29 cellular contexts compared by ENCODE assay signal in genomic region chr17:21378553-21378952, GRCh38. TPM values are rescaled to one million over a fixed set of nuclear protein-coding genes. Genes with fewer than 3 reads are reported as not detected.
DNase-seq lines count a peak whose midpoint lies in the region; ATAC-seq, FAIRE-seq and TF ChIP-seq lines count a peak whose summit lies in the region.
"Had no signal": no experiment of that assay in that cellular context is flagged by ENCODE, and none has a peak within 500 bp of the region (broad histone marks: within the 10 kb centered on the region; RNA-seq: fewer than 3 reads in every experiment).

No MANE protein-coding gene starts in this region.

- H3K79me2 ChIP-seq in GM12878 (ENCODE audit: control insufficient read depth, insufficient read depth, low read length) = no peaks in the 10 kb centered on the region

- CTCF ChIA-PET in GM12878 (lab: Yijun Ruan, JAX) = interaction anchor here (0.6 to 1.0 kb wide), 2 partner anchors 17 to 101 kb away, joined by 3 read pairs; no protein-coding TSS in a partner anchor

- H3K36me3 ChIP-seq in left ventricle myocardium inferior (no peaks in the 10 kb centered on the region), GM12878 (ENCODE audit: control insufficient read depth in 2 of 2, insufficient read depth in 2 of 2, low read length in 1 of 2) (no peaks in the 10 kb centered on the region), upper lobe of right lung (no peaks in the 10 kb centered on the region)
- H3K36me3 ChIP-seq: adrenal gland, brain microvascular endothelial cell, neutrophil had no signal

- SMC1A ChIA-PET in GM12878 (lab: Charles Lee; ENCODE audit: uncharacterized antibody, unreplicated experiment) = no interaction called here

- H3K9ac ChIP-seq in GM12878 (ENCODE audit: control insufficient read depth, insufficient read depth, low read length) = no peak overlapping the region

- H4K20me1 ChIP-seq in GM12878 (ENCODE audit: control insufficient read depth, insufficient read depth) = no peaks in the 10 kb centered on the region

- H2AFZ ChIP-seq in GM12878 (ENCODE audit: control insufficient read depth, low read depth, low read length) = no peak overlapping the region

- intact Hi-C loops in left ventricle myocardium inferior (cut with micrococcal nuclease) (no loop called here), Right ventricle myocardium superior (cut with DNase I) (no loop called here), GM12878 (cut with micrococcal nuclease; ENCODE audit: unreplicated experiment) (loop anchor here (5.0 kb wide), 1 partner anchor 96 kb away; the partner anchor contains the start of gene MAP2K3), upper lobe of right lung (cut with DNase I) (no loop called here)

- H3K9me3 ChIP-seq in left ventricle myocardium inferior (replicated peaks) (no peaks in the 10 kb centered on the region), GM12878 (replicated peaks; ENCODE audit: control insufficient read depth, insufficient read depth, low read length) (no peaks in the 10 kb centered on the region), upper lobe of right lung (no peaks in the 10 kb centered on the region)
- H3K9me3 ChIP-seq: adrenal gland, neutrophil had no signal

- in situ Hi-C loops in GM12878 (cut with MboI) = no loop called here

- H3K27me3 ChIP-seq in left ventricle myocardium inferior (ENCODE audit: low read depth) = peaks cover 22% of the 10 kb centered on the region
- no peaks in the 10 kb centered on the region; a peak in 2 of 4 replicates for H3K27me3 ChIP-seq in GM12878 (replicated peaks in 1 of 2; ENCODE audit: control insufficient read depth in 2 of 2, insufficient read depth in 2 of 2, low read length in 1 of 2)
- H3K27me3 ChIP-seq in upper lobe of right lung = peaks cover 33% of the 10 kb centered on the region

- no peak for TF ChIP-seq EP300 in GM12878 (IDR thresholded peaks at IDR 0.05; ENCODE audit: borderline replicate concordance in 1 of 2, control insufficient read depth in 1 of 2, low read depth in 2 of 2, low read length in 2 of 2)

- TF ChIP-seq RAD21 in GM12878 (IDR thresholded peaks at IDR 0.05; ENCODE audit: insufficient read depth, low read depth, low read length) = no peak

- H3K27ac ChIP-seq in left ventricle myocardium inferior (replicated peaks) (peak overlapping the region; percentile 86), GM12878 (ENCODE audit: control insufficient read depth, insufficient read depth) (no peak overlapping the region), upper lobe of right lung (no peak overlapping the region)
- H3K27ac ChIP-seq: brain microvascular endothelial cell, neutrophil had no signal

- BruUV-seq in GM12878 (replicated peaks; lab: Mats Ljungman, UMichigan) = no TSS peak

- TF ChIP-seq CTCF in left ventricle myocardium inferior (IDR thresholded peaks at IDR 0.05; ENCODE audit: borderline replicate concordance) (no peak), GM12878 (IDR thresholded peaks at IDR 0.05 in 2 of 3, conservative IDR thresholded peaks at IDR 0.05 in 1 of 3; ENCODE audit: control insufficient read depth in 2 of 3, extremely low read depth in 1 of 3, insufficient read depth in 1 of 3, low read depth in 3 of 3, low read length in 3 of 3) (no peak), upper lobe of right lung (IDR thresholded peaks at IDR 0.05) (no peak)

- POLR2A ChIA-PET in GM12878 (lab: Charles Lee) = no interaction called here

- no peak for FAIRE-seq in GM12878 (lab: Jason Lieb, UNC)
- FAIRE-seq: colon, frontal cortex, small intestine, TTC549, urothelium cell line had no signal

- no peak for DNase-seq in left ventricle myocardium inferior
- DNase-seq in Right ventricle myocardium superior = no peak
- DNase-seq in GM12878 (ENCODE audit: low read depth, low spot score) = no peak
- DNase-seq in iPS-NIHi11 (ENCODE audit: low spot score) = peak; percentile 74
- no peak for DNase-seq in upper lobe of right lung
- no peak for DNase-seq in SK-N-DZ (ENCODE audit: low spot score)
- DNase-seq in GM03348 (ENCODE audit: low spot score) = no peak
- DNase-seq: activated CD4-positive, alpha-beta T cell treated with anti-CD3 and anti-CD28 coated beads for 1 hour; activated naive CD4-positive, alpha-beta T cell; activated T-cell treated with anti-CD3 and anti-CD28 coated beads, Interleukin-2, amount 50 U/mL, for 4 hours; adrenal gland; brain microvascular endothelial cell; hypothalamus; Karpas-422; kidney glomerular epithelial cell; NCI-H1694; NCI-H2171; stimulated activated CD4-positive, alpha-beta T cell treated with anti-CD3 and anti-CD28 coated beads, Interleukin-2, amount 100 ng/mL, for 24 hours; T-cell had no signal

- ATAC-seq in Right ventricle myocardium superior (ENCODE audit: poor library complexity) (no peak), GM12878 (no peak), upper lobe of right lung (no peak), HG03565 (IDR thresholded peaks at IDR 0.05; ENCODE audit: unreplicated experiment) (no peak)
- ATAC-seq: activated T-cell treated with anti-CD3 and anti-CD28 coated beads, Interleukin-2, amount 50 U/mL, for 4 hours; esophagus mucosa; stimulated activated effector memory CD8-positive, alpha-beta T cell treated with anti-CD3 and anti-CD28 coated beads, Interleukin-12 subunit alpha, Interleukin-12 subunit beta, amount 100 ng/mL, for 72 hours had no signal

- WGBS in GM12878 (ENCODE audit: insufficient coverage, insufficient replicate concordance, low lambda C conversion rate, missing lambda C conversion rate) = 17% methylated on average over 5 of the region's 5 CpGs

- RAD21 ChIA-PET in GM12878 (lab: Charles Lee; ENCODE audit: unreplicated experiment) = no interaction called here

- H3K4me1 ChIP-seq in left ventricle myocardium inferior = peaks cover 70% of the 10 kb centered on the region
- H3K4me1 ChIP-seq in GM12878 (ENCODE audit: control insufficient read depth, insufficient read depth, low read length) = no peaks in the 10 kb centered on the region; the same call in 1 of the 2 replicates
- H3K4me1 ChIP-seq in upper lobe of right lung = peaks cover 5% of the 10 kb centered on the region

- no peak overlapping the region for H3K4me2 ChIP-seq in GM12878 (ENCODE audit: control insufficient read depth, insufficient read depth)

- TF ChIP-seq POLR2A in GM12878 (IDR thresholded peaks at IDR 0.05; ENCODE audit: low read depth, low read length) = no peak

- peak overlapping the region; percentile 77 for H3K4me3 ChIP-seq in left ventricle myocardium inferior
- H3K4me3 ChIP-seq in GM12878 = no peak overlapping the region
- peak overlapping the region; percentile 51 for H3K4me3 ChIP-seq in upper lobe of right lung

TF ChIP-seq in GM12878, 131 proteins besides CTCF, POLR2A, EP300 and RAD21:
- TF ChIP-seq FOS (IDR thresholded peaks at IDR 0.05; ENCODE audit: borderline replicate concordance, extremely low read depth, insufficient read length) = no peak
- TF ChIP-seq YY1 (IDR thresholded peaks at IDR 0.05; ENCODE audit: low read depth, low read length) = no peak
- TF ChIP-seq PKNOX1 (IDR thresholded peaks at IDR 0.05) = 0 out of 2 replicates have a peak, but pooled peaks have one; percentile 17

RNA-seq across cellular contexts. Expression of gene KCNJ12, which starts 2.4 kb away (rescaled TPM):
- total RNA-seq in left ventricle myocardium inferior = 12.3 TPM
- total RNA-seq in Right ventricle myocardium superior = 12.2 TPM
- total RNA-seq in GM12878 (2013; cell fraction: nucleolus; rRNA removed) = not detected in 2 replicates
- 0.11 and 0.17 TPM in 2 replicates for total RNA-seq in GM12878 (2014; rRNA removed)
- total RNA-seq in GM12878 (2014; rRNA removed; fragmentation: Illumina TruSeq; extraction: Trizol) = 0.05 and 0.09 TPM in 2 replicates
- 0.21 and 0.32 TPM in 2 replicates for total RNA-seq in GM12878 (2021)
- not detected for polyA plus RNA-seq in GM12878 (2011; ENCODE audit: low read depth)
- 0.05 TPM in 1 of 2 replicates, not detected in the other for polyA plus RNA-seq in GM12878 (2011; rRNA removed)
- 0.06 and 0.08 TPM in 2 replicates for polyA plus RNA-seq in GM12878 (2011; cell fraction: cytosol; rRNA removed)
- 0.12 and 0.15 TPM in 2 replicates for polyA plus RNA-seq in GM12878 (2011; cell fraction: nucleus; rRNA removed)
- 0.06 TPM in 1 of 2 replicates, not detected in the other for polyA plus RNA-seq in GM12878 (2012)
- polyA plus RNA-seq in GM12878 (2014; fragmentation: Illumina TruSeq; extraction: Trizol) = 0.03 and 0.04 TPM in 2 replicates
- not detected for polyA plus RNA-seq in GM12878 (2014; fragmentation: Nextera tagmentation; extraction: Ambion mirVana)
- polyA plus RNA-seq in GM12878 (2014; rRNA removed) = 0.13 and 0.15 TPM in 2 replicates
- polyA plus RNA-seq in GM12878 (2016; fragmentation: Nextera tagmentation; extraction: Ambion mirVana) = under 1 TPM in 1 of 2 experiments, not detected in 1; 0.07 TPM
- 0.31 TPM in 1 of 2 replicates, not detected in the other for polyA minus RNA-seq in GM12878 (2011; rRNA and poly(A)+ RNA removed)
- polyA minus RNA-seq in GM12878 (2011; cell fraction: cytosol; rRNA and poly(A)+ RNA removed) = 0.21 and 0.27 TPM in 2 replicates
- polyA minus RNA-seq in GM12878 (2011; cell fraction: nucleus; rRNA and poly(A)+ RNA removed) = 0.19 TPM in 1 of 2 replicates, not detected in the other
- total RNA-seq in upper lobe of right lung = 2.5 TPM
- 2.4 and 3.0 TPM in 2 replicates for polyA plus RNA-seq in SK-N-DZ (2014; cell fraction: cytosol; rRNA removed)
- 1.1 and 1.2 TPM in 2 replicates for polyA plus RNA-seq in SK-N-DZ (2014; cell fraction: nucleus; rRNA removed)
- total RNA-seq: activated CD8-positive, alpha-beta memory T cell treated with anti-CD3 and anti-CD28 coated beads for 36 hours; esophagus mucosa had no signal
